ENCODE assay signal across 33 cellular contexts in the genomic region with DNA sequence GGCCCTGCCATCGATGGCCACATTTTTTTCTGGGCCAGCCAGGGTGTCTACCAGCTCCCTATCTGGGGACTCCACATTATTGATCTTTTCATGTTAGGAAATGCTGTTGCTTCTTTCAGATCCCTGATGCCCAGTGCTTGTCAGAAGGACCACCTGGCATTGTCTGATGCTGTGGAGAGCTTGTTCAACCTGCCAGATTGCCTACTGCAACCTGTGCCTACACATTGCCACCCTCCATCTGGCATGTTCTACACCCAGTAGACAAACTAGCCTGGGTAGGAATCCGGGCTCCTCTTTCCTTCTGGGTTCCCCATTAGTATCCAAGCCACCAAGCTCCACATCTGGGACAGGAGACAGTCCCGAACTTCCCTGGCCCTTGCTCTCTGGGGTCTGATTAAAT.
"Had no signal": no experiment of that assay in that cellular context is flagged by ENCODE, and none has a peak within 500 bp of the region (broad histone marks: within the 10 kb centered on the region; RNA-seq: fewer than 3 reads in every experiment).

No MANE protein-coding gene starts in this region.

- DNase-seq: Karpas-422, Kasumi-1, MG63, MM.1S, MV-4-11, NCI-H1048, NCI-H1092, NCI-H1092 treated with DMSO at 0.1 percent for 48 hours, NCI-H1105, NCI-H1105 treated with DMSO at 0.1 percent for 48 hours, NCI-H1417, NCI-H1417 treated with DMSO at 0.1 percent for 48 hours, NCI-H1436, NCI-H1436 treated with DMSO at 0.1 percent for 48 hours, NCI-H146, NCI-H1694, NCI-H1694 treated with DMSO at 0.1 percent for 48 hours, NCI-H187, NCI-H187 treated with DMSO at 0.1 percent for 48 hours, NCI-H1930, NCI-H2029 treated with DMSO at 0.1 percent for 48 hours, NCI-H2081, NCI-H2081 treated with DMSO at 0.1 percent for 48 hours, NCI-H2107, NCI-H2171, NCI-H2171 treated with DMSO at 0.1 percent for 48 hours, NCI-H2227 treated with DMSO at 0.1 percent for 48 hours, NCI-H226, NCI-H345, NCI-H446, NCI-H446 treated with DMSO at 0.1 percent for 48 hours, NCI-H510A, NCI-H510A treated with DMSO at 0.1 percent for 48 hours had no signal

- H3K4me3 ChIP-seq: MG63 had no signal

- H3K9me3 ChIP-seq: MG63 had no signal

- H3K36me3 ChIP-seq: MG63 had no signal
